In the genomic region with DNA sequence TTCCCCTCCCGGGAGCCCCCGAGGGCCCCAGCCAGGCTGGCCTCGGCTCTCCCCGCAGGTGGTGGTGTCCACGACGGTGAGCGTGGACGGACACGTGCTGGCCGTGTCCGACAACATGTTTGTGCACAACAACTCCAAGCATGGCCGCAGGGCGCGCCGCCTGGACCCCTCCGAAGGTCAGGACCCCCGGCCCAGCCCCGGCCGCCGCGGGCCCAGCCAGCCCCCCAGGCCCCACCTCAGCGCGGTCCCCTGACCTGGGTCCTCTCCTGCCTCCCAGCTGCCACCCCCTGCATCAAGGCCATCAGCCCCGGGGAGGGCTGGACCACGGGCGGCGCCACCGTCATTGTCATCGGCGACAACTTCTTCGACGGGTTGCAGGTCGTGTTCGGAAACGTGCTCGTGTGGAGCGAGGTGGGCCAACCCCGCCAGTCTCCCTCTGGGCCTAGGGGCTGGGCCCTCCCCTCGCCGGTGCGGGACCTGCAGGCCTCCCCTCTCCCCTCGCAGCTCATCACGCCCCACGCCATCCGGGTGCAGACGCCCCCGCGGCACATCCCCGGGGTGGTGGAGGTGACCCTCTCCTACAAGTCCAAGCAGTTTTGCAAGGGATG, we compare ENCODE assay signal across 19 cellular contexts. TPM values are rescaled to one million over a fixed set of nuclear protein-coding genes. Genes with fewer than 3 reads are reported as not detected.
DNase-seq lines count a peak whose midpoint lies in the region; ATAC-seq and TF ChIP-seq lines count a peak whose summit lies in the region.
"Had no signal": no experiment of that assay in that cellular context is flagged by ENCODE, and none has a peak within 500 bp of the region (broad histone marks: within the 10 kb centered on the region; RNA-seq: fewer than 3 reads in every experiment).

No MANE protein-coding gene starts in this region.

- H4K20me1 ChIP-seq in GM23338 (replicated peaks; ENCODE audit: insufficient read depth) = peaks cover 4% of the 10 kb centered on the region; the same call in 1 of the 2 replicates

- peaks cover 29% of the 10 kb centered on the region for H3K4me1 ChIP-seq in GM23338 (ENCODE audit: insufficient read depth)

- peaks cover 68% of the 10 kb centered on the region for H3K27me3 Mint-ChIP-seq in GM23338 (ENCODE audit: insufficient read depth, low read depth, poor library complexity)

- H3F3A ChIP-seq in GM23338 (replicated peaks; ENCODE audit: low read depth) = no peaks in the 10 kb centered on the region; the same call in 1 of the 2 replicates

- peak overlapping the region; percentile 84 for H3K4me2 ChIP-seq in GM23338

- H3K9me3 Mint-ChIP-seq in GM23338 = no peaks in the 10 kb centered on the region
- H3K9me3 Mint-ChIP-seq: CD4-positive, CD25-positive, alpha-beta regulatory T cell had no signal

- peak overlapping the region; percentile 62 for H3K4me3 ChIP-seq in GM23338

- peaks cover 98% of the 10 kb centered on the region for H3K27me3 ChIP-seq in GM23338 (ENCODE audit: insufficient read depth)

- H2AFZ ChIP-seq in GM23338 = peak overlapping the region; percentile 93

- peaks cover 30% of the 10 kb centered on the region for H3K4me1 Mint-ChIP-seq in GM23338

- H3K27ac ChIP-seq in GM23338 (ENCODE audit: low read depth) = no peak overlapping the region

- ATAC-seq in GM23338 = no peak
- ATAC-seq in left lobe of liver = no peak
- ATAC-seq in HG02885 (IDR thresholded peaks at IDR 0.05; ENCODE audit: poor library complexity, unreplicated experiment) = no peak
- no peak for ATAC-seq in GM18502 (IDR thresholded peaks at IDR 0.05; ENCODE audit: poor library complexity, unreplicated experiment)
- ATAC-seq: PC-3 had no signal

- no peaks in the 10 kb centered on the region for H3K36me3 ChIP-seq in GM23338 (ENCODE audit: insufficient read depth)

- no peak for TF ChIP-seq CTCF in GM23338 (conservative IDR thresholded peaks at IDR 0.05; ENCODE audit: low read depth in 2 of 2)

- no peaks in the 10 kb centered on the region for H3K9me2 ChIP-seq in GM23338 (ENCODE audit: insufficient read depth)

- H3K79me2 ChIP-seq in GM23338 (replicated peaks; ENCODE audit: insufficient read depth) = no peaks in the 10 kb centered on the region

- no peak overlapping the region for H3K27ac Mint-ChIP-seq in GM23338

- DNase-seq in AG20443 (ENCODE audit: low spot score) (peak; percentile 7), GM23338 (ENCODE audit: low spot score) (no peak), ecto neural progenitor cell (ENCODE audit: low spot score) (peak; percentile 49), left lobe of liver (ENCODE audit: low spot score) (peak; percentile 44), NCI-H1930 (lab: John Stamatoyannopoulos, UW) (no peak)
- DNase-seq in activated T-cell treated with anti-CD3 and anti-CD28 coated beads, Interleukin-2, amount 50 U/mL, for 48 hours = no peak
- DNase-seq: AML-193; Calu3; CD4-positive, CD25-positive, alpha-beta regulatory T cell; DMS79; IMR-90; MV-4-11; NCI-H1436 treated with DMSO at 0.1 percent for 48 hours; NCI-H2081 treated with DMSO at 0.1 percent for 48 hours; NCI-H2227 treated with DMSO at 0.1 percent for 48 hours; NK-92 treated with Interleukin-12 subunit alpha and Interleukin-12 subunit beta, amount 100 ng/mL, for 24 hours; PC-3 had no signal

- no peaks in the 10 kb centered on the region; the same call in 2 of the 3 replicates for H3K36me3 Mint-ChIP-seq in GM23338 (ENCODE audit: low read depth)
- H3K36me3 Mint-ChIP-seq: CD4-positive, CD25-positive, alpha-beta regulatory T cell had no signal

- peak overlapping the region; percentile 65 for H3K4me3 Mint-ChIP-seq in GM23338

TF ChIP-seq in GM23338, 12 proteins besides CTCF, POLR2A, EP300 and RAD21 (continues in another document):
- TF ChIP-seq ZNF331 (CRISPR knock-in tag; IDR thresholded peaks at IDR 0.05; ENCODE audit: low read depth) (no peak), EZH2phosphoT487 (IDR thresholded peaks at IDR 0.05; ENCODE audit: unreplicated experiment) (no peak), EZH2 (IDR thresholded peaks at IDR 0.05; ENCODE audit: low read depth, unreplicated experiment) (no peak), NANOG (IDR thresholded peaks at IDR 0.05; ENCODE audit: borderline replicate concordance) (no peak), POLR2AphosphoS5 (IDR thresholded peaks at IDR 0.05; ENCODE audit: low read depth) (no peak), STAT1 (IDR thresholded peaks at IDR 0.05; ENCODE audit: unreplicated experiment) (no peak)
- TF ChIP-seq, protein P1, sequence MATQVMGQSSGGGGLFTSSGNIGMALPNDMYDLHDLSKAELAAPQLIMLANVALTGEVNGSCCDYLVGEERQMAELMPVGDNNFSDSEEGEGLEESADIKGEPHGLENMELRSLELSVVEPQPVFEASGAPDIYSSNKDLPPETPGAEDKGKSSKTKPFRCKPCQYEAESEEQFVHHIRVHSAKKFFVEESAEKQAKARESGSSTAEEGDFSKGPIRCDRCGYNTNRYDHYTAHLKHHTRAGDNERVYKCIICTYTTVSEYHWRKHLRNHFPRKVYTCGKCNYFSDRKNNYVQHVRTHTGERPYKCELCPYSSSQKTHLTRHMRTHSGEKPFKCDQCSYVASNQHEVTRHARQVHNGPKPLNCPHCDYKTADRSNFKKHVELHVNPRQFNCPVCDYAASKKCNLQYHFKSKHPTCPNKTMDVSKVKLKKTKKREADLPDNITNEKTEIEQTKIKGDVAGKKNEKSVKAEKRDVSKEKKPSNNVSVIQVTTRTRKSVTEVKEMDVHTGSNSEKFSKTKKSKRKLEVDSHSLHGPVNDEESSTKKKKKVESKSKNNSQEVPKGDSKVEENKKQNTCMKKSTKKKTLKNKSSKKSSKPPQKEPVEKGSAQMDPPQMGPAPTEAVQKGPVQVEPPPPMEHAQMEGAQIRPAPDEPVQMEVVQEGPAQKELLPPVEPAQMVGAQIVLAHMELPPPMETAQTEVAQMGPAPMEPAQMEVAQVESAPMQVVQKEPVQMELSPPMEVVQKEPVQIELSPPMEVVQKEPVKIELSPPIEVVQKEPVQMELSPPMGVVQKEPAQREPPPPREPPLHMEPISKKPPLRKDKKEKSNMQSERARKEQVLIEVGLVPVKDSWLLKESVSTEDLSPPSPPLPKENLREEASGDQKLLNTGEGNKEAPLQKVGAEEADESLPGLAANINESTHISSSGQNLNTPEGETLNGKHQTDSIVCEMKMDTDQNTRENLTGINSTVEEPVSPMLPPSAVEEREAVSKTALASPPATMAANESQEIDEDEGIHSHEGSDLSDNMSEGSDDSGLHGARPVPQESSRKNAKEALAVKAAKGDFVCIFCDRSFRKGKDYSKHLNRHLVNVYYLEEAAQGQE (IDR thresholded peaks at IDR 0.05; ENCODE audit: unreplicated experiment) = no peak

RNA-seq across cellular contexts. Expression of a gene that starts 51.0 kb away (rescaled TPM):
- 21.5 and 29.3 TPM in 2 replicates for total RNA-seq in GM23338 (2014; rRNA removed; shearing (Covaris generic))
- polyA plus RNA-seq in GM23338 (2016; fragmentation: Nextera tagmentation; extraction: Ambion mirVana) = 15.3 and 17.0 TPM in 2 replicates
- total RNA-seq in left lobe of liver = not detected
- total RNA-seq: PC-3 had no signal

RNA-seq across cellular contexts. Expression of a gene that starts 56.9 kb away (rescaled TPM):
- 0.50 and 0.66 TPM in 2 replicates for total RNA-seq in GM23338 (2014; rRNA removed; shearing (Covaris generic))
- polyA plus RNA-seq in GM23338 (2016; fragmentation: Nextera tagmentation; extraction: Ambion mirVana) = 1.4 and 1.6 TPM in 2 replicates
- 8.9 TPM for total RNA-seq in left lobe of liver

Comparison
In these comparisons a context has a peak if more than half of its experiments do, and no peak if none do; other contexts are left out.
1. DNase-seq: peak in AG20443 (single experiment), ecto neural progenitor cell (single experiment) and left lobe of liver (single experiment); none in GM23338 (single experiment), activated T-cell treated with anti-CD3 and anti-CD28 coated beads, Interleukin-2, amount 50 U/mL, for 48 hours (0 of 2) and NCI-H1930 (0 of 2).
2. RNA of a gene that starts 51.0 kb away (total RNA-seq): 21.5 to 29.3 TPM in GM23338; not detected in left lobe of liver (single experiment); every median in the first group is over 10 times any median in the second.